1 cellular context compared by ENCODE assay signal in the genomic region with DNA sequence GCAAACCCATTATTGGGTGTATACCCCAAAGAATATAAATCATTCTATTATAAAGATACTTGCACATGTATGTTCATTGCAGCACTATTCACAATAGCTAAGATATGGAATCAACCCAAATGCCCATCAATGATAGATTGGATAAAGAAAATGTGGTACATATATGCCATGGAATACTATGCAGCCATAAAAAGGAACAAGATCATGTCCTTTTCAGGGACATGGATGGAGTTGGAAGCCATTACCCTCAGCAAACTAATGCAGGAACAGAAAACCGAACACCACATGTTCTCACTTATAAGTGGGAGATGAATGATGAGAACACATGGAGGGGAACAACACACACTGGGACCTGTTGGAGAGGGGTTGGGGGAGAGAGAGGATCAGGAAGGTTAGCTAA.
A peak's percentile ranks its signal among the peaks of the same experiment; 100 is the strongest.
TF ChIP-seq lines count a peak whose summit lies in the region.

No MANE protein-coding gene starts in this region.

TF ChIP-seq in HEK293, 187 proteins besides CTCF, POLR2A, EP300 and RAD21:
- peak; percentile 67; the same call in 1 of the 2 replicates for TF ChIP-seq ZNF146 (tag by site-specific recombination; IDR thresholded peaks at IDR 0.05)
